Comparison of ENCODE assay signal across 18 cellular contexts in genomic region chr2:29443086-29443485, GRCh38.
A peak's percentile ranks its signal among the peaks of the same experiment; 100 is the strongest.
DNase-seq lines count a peak whose midpoint lies in the region; ATAC-seq and TF ChIP-seq lines count a peak whose summit lies in the region.
"Had no signal": no experiment of that assay in that cellular context is flagged by ENCODE, and none has a peak within 500 bp of the region (broad histone marks: within the 10 kb centered on the region; RNA-seq: fewer than 3 reads in every experiment).

No MANE protein-coding gene starts in this region.

- H3K9me3 Mint-ChIP-seq in glutamatergic neuron (ENCODE audit: unreplicated experiment): peaks cover 2% of the 10 kb centered on the region
- H3K9me3 Mint-ChIP-seq: activated naive CD4-positive, alpha-beta T cell treated with anti-CD3 and anti-CD28 coated beads, Interleukin-2, amount 50 U/mL, for 24 hours; CD4-positive, alpha-beta memory T cell; immature natural killer cell had no signal

- peak overlapping the region in 1 of 2 experiments; percentile 72; a peak in 2 of 4 replicates for H4K8ac ChIP-seq in IMR-90 (ENCODE audit: low read depth in 2 of 2, low read length in 2 of 2)

- no peak for TF ChIP-seq CTCF in IMR-90 (conservative IDR thresholded peaks at IDR 0.05; ENCODE audit: low read depth, low read length)
- no peak for TF ChIP-seq CTCF in uterus (IDR thresholded peaks at IDR 0.05)
- no peak for TF ChIP-seq CTCF in glutamatergic neuron (IDR thresholded peaks at IDR 0.05; ENCODE audit: partially characterized antibody, unreplicated experiment)

- H3K56ac ChIP-seq in IMR-90 (ENCODE audit: extremely low read depth, insufficient read depth, low read length): no peak overlapping the region

- no peak overlapping the region for H3K27ac Mint-ChIP-seq in glutamatergic neuron (ENCODE audit: unreplicated experiment)
- H3K27ac Mint-ChIP-seq: activated CD4-positive, alpha-beta T cell treated with anti-CD3 and anti-CD28 coated beads for 36 hours; activated naive CD4-positive, alpha-beta T cell treated with anti-CD3 and anti-CD28 coated beads, Interleukin-2, amount 50 U/mL, for 24 hours; CD4-positive, alpha-beta memory T cell; immature natural killer cell had no signal

- H3K4me1 Mint-ChIP-seq in glutamatergic neuron (ENCODE audit: low read depth, unreplicated experiment): peaks cover 4% of the 10 kb centered on the region
- H3K4me1 Mint-ChIP-seq: activated CD4-positive, alpha-beta T cell treated with anti-CD3 and anti-CD28 coated beads for 36 hours; activated naive CD4-positive, alpha-beta T cell treated with anti-CD3 and anti-CD28 coated beads, Interleukin-2, amount 50 U/mL, for 24 hours; CD4-positive, alpha-beta memory T cell; immature natural killer cell had no signal

- no peaks in the 10 kb centered on the region for H3K36me3 Mint-ChIP-seq in glutamatergic neuron (ENCODE audit: unreplicated experiment)
- H3K36me3 Mint-ChIP-seq: activated naive CD4-positive, alpha-beta T cell treated with anti-CD3 and anti-CD28 coated beads, Interleukin-2, amount 50 U/mL, for 24 hours; CD4-positive, alpha-beta memory T cell; immature natural killer cell had no signal

- H3K9me3 ChIP-seq in BLaER1 (no peaks in the 10 kb centered on the region), IMR-90 (ENCODE audit: control insufficient read depth, insufficient read depth, low read length) (0 out of 2 replicates have a peak, but pooled peaks cover 2% of the 10 kb centered on the region), SK-N-MC (ENCODE audit: low read depth, low read length) (no peaks in the 10 kb centered on the region), uterus (no peaks in the 10 kb centered on the region)
- H3K9me3 ChIP-seq: right atrium auricular region had no signal

- WGBS in IMR-90 (ENCODE audit: extremely low coverage in 2 of 2, insufficient read length in 1 of 2), 2 experiments: no CpG with 5 or more reads among the region's 6 CpGs

- no peak overlapping the region for H2BK5ac ChIP-seq in IMR-90 (ENCODE audit: low read depth, low read length, poor library complexity, severe bottlenecking)

- no peak overlapping the region for H3K4ac ChIP-seq in IMR-90 (ENCODE audit: low read depth, low read length)

- H3K27me3 ChIP-seq in BLaER1: no peaks in the 10 kb centered on the region
- no peaks in the 10 kb centered on the region; the same call in 1 of the 2 replicates for H3K27me3 ChIP-seq in IMR-90 (ENCODE audit: control insufficient read depth, insufficient read depth, low read length)
- no peaks in the 10 kb centered on the region for H3K27me3 ChIP-seq in uterus
- H3K27me3 ChIP-seq: right atrium auricular region had no signal

- POLR2A ChIA-PET in IMR-90 (lab: Charles Lee; ENCODE audit: unreplicated experiment): interaction anchor here (0.6 kb wide), 1 partner anchor 84 kb away, joined by 3 read pairs; no protein-coding TSS in a partner anchor

- H2BK20ac ChIP-seq in IMR-90 (ENCODE audit: low read depth, low read length): no peak overlapping the region

- H3K36me3 ChIP-seq in BLaER1 (no peaks in the 10 kb centered on the region), IMR-90 (ENCODE audit: control insufficient read depth, insufficient read depth, low read length) (no peaks in the 10 kb centered on the region), SK-N-MC (ENCODE audit: insufficient read depth, low read length) (no peaks in the 10 kb centered on the region), uterus (no peaks in the 10 kb centered on the region)
- H3K36me3 ChIP-seq: right atrium auricular region had no signal

- H3K4me2 ChIP-seq in BLaER1 (peak overlapping the region; percentile 28; the same call in 1 of the 2 replicates), IMR-90 (ENCODE audit: low read depth, low read length) (no peak overlapping the region)

- no peak overlapping the region for H4K5ac ChIP-seq in IMR-90 (ENCODE audit: low read depth, low read length)

- 0 out of 2 replicates have a peak overlapping the region, but pooled peaks have one; percentile 5 for H2BK120ac ChIP-seq in IMR-90 (ENCODE audit: low read depth, low read length)

- H2AK5ac ChIP-seq in IMR-90 (ENCODE audit: low read depth, low read length): no peak overlapping the region

- H3K79me1 ChIP-seq in IMR-90 (ENCODE audit: low read depth in 1 of 2, low read length in 2 of 2): no peaks in the 10 kb centered on the region

- no peak overlapping the region for H2AK9ac ChIP-seq in IMR-90 (replicated peaks; ENCODE audit: low read depth, low read length, poor library complexity)

- H3K9ac ChIP-seq in BLaER1 (no peak overlapping the region), IMR-90 (ENCODE audit: low read depth, low read length) (no peak overlapping the region), SK-N-MC (ENCODE audit: insufficient read length) (peak overlapping the region; percentile 45)

- H3K4me3 Mint-ChIP-seq in glutamatergic neuron (ENCODE audit: unreplicated experiment): no peak overlapping the region
- H3K4me3 Mint-ChIP-seq: activated CD4-positive, alpha-beta T cell treated with anti-CD3 and anti-CD28 coated beads for 36 hours; activated naive CD4-positive, alpha-beta T cell treated with anti-CD3 and anti-CD28 coated beads, Interleukin-2, amount 50 U/mL, for 24 hours; CD4-positive, alpha-beta memory T cell; immature natural killer cell had no signal

- no peak for TF ChIP-seq RAD21 in IMR-90 (IDR thresholded peaks at IDR 0.05; ENCODE audit: low read length)

- H2AFZ ChIP-seq in IMR-90 (replicated peaks; ENCODE audit: low read length, poor library complexity): peak overlapping the region; percentile 11

- in situ Hi-C loops in IMR-90 (cut with MboI; ENCODE audit: low sequenced_read_pairs) (no loop called here), G401 (cut with HindIII; ENCODE audit: low sequenced_read_pairs) (no loop called here)

- intact Hi-C loops in IMR-90 (cut with micrococcal nuclease): no loop called here
- intact Hi-C loops in uterus (cut with DNase I; ENCODE audit: low total_unique reads): no loop called here

- H3K4me3 ChIP-seq in BLaER1: no peak overlapping the region
- no peak overlapping the region for H3K4me3 ChIP-seq in IMR-90 (ENCODE audit: insufficient read depth, low read depth, low read length)
- peak overlapping the region; percentile 59 for H3K4me3 ChIP-seq in SK-N-MC
- H3K4me3 ChIP-seq in uterus: no peak overlapping the region
- H3K4me3 ChIP-seq: lung, right atrium auricular region had no signal

- H4K20me1 ChIP-seq in BLaER1 (no peaks in the 10 kb centered on the region), IMR-90 (ENCODE audit: insufficient read depth, low read length) (no peaks in the 10 kb centered on the region)

- BruUV-seq in IMR-90 (replicated peaks; lab: Mats Ljungman, UMichigan): no TSS peak

- no peaks in the 10 kb centered on the region for H3K27me3 Mint-ChIP-seq in glutamatergic neuron (ENCODE audit: unreplicated experiment)

- no peak overlapping the region for H3K18ac ChIP-seq in IMR-90 (ENCODE audit: low read depth, low read length)

- peaks cover 9% of the 10 kb centered on the region for H3K4me1 ChIP-seq in BLaER1
- no peaks in the 10 kb centered on the region; the same call in 1 of the 2 replicates for H3K4me1 ChIP-seq in IMR-90 (ENCODE audit: control insufficient read depth, insufficient read depth, low read length)
- no peaks in the 10 kb centered on the region for H3K4me1 ChIP-seq in uterus
- H3K4me1 ChIP-seq: right atrium auricular region had no signal

- no peak overlapping the region for H3K23ac ChIP-seq in IMR-90 (ENCODE audit: low read depth, low read length)

- H4K91ac ChIP-seq in IMR-90 (ENCODE audit: insufficient read depth, low read depth, low read length): no peak overlapping the region

- DNase-seq in IMR-90 (no peak), NCI-H2227 treated with DMSO at 0.1 percent for 48 hours (lab: John Stamatoyannopoulos, UW) (peak; percentile 59), SK-N-MC (ENCODE audit: low read depth, low spot score) (no peak), uterus (no peak), G401 (ENCODE audit: low spot score) (no peak), putamen (ENCODE audit: low spot score) (no peak), glutamatergic neuron (no peak)
- DNase-seq: activated CD4-positive, alpha-beta T cell treated with anti-CD3 and anti-CD28 coated beads for 36 hours; CD4-positive, alpha-beta memory T cell; GOT3; immature natural killer cell; nucleus accumbens; stimulated activated CD4-positive, alpha-beta T cell treated with anti-CD3 and anti-CD28 coated beads, Interleukin-15, amount 100 ng/mL, for 24 hours had no signal

- H3K9me1 ChIP-seq in IMR-90 (ENCODE audit: insufficient read depth, low read length): no peaks in the 10 kb centered on the region

- TF ChIP-seq POLR2A in IMR-90 (IDR thresholded peaks at IDR 0.05; ENCODE audit: low read depth, low read length) (no peak), uterus (IDR thresholded peaks at IDR 0.05) (no peak)

- dilution Hi-C loops in IMR-90 (cut with HindIII; ENCODE audit: low sequenced_read_pairs, unreplicated experiment): no loop called here

- ATAC-seq in IMR-90 (ENCODE audit: low read depth): no peak
- ATAC-seq: activated CD4-positive, alpha-beta T cell treated with anti-CD3 and anti-CD28 coated beads for 36 hours; Panc1 had no signal

- H3K27ac ChIP-seq in BLaER1: no peak overlapping the region
- no peak overlapping the region for H3K27ac ChIP-seq in IMR-90 (ENCODE audit: insufficient read depth, low read length)
- peak overlapping the region; percentile 80 for H3K27ac ChIP-seq in SK-N-MC
- H3K27ac ChIP-seq in uterus: no peak overlapping the region
- H3K27ac ChIP-seq: right atrium auricular region had no signal

- H2BK15ac ChIP-seq in IMR-90 (ENCODE audit: low read depth, low read length): no peak overlapping the region

- CTCF ChIA-PET in IMR-90 (lab: Yijun Ruan, JAX): no interaction called here

- H3K14ac ChIP-seq in IMR-90 (replicated peaks; ENCODE audit: low read depth, low read length): no peak overlapping the region

TF ChIP-seq in IMR-90, 13 proteins besides CTCF, POLR2A, EP300 and RAD21 (continues in another document):
- TF ChIP-seq MAZ (IDR thresholded peaks at IDR 0.05; ENCODE audit: borderline replicate concordance, low read depth, low read length) (no peak), RCOR1 (IDR thresholded peaks at IDR 0.05; ENCODE audit: insufficient replicate concordance, low read length) (no peak), CHD1 (IDR thresholded peaks at IDR 0.05; ENCODE audit: low read depth, low read length) (no peak), BHLHE40 (IDR thresholded peaks at IDR 0.05; ENCODE audit: low read depth, low read length) (no peak), RFX5 (IDR thresholded peaks at IDR 0.05; ENCODE audit: low read depth, low read length) (no peak), ELK1 (IDR thresholded peaks at IDR 0.05; ENCODE audit: borderline replicate concordance, low read depth, low read length) (no peak), CEBPB (IDR thresholded peaks at IDR 0.05; ENCODE audit: low read depth, low read length) (no peak)
